In genomic region chr5:34915139-34915855, GRCh38 we compare ENCODE assay signal across 8 cellular contexts.
DNase-seq lines count a peak whose midpoint lies in the region; ATAC-seq lines count a peak whose summit lies in the region.

Gene BRIX1 (plus strand): TSS chr5:34915711. CDS start chr5:34915739, 28 bp downstream.
Gene RAD1 (minus strand): TSS chr5:34915504. CDS start chr5:34914892, 612 bp downstream.

- ATAC-seq in GM19043 (IDR thresholded peaks at IDR 0.05; ENCODE audit: low read depth, unreplicated experiment) (peak; percentile 95), HG03354 (IDR thresholded peaks at IDR 0.05; ENCODE audit: poor library complexity, severe bottlenecking, unreplicated experiment) (peak; percentile 98)

- peak; percentile 94 for DNase-seq in AG20443 (ENCODE audit: low spot score)
- DNase-seq in NCI-H446 (lab: John Stamatoyannopoulos, UW) = peak; percentile 98 to 99
- peak; percentile 86 to 91 (median 88) for DNase-seq in activated CD4-positive, CD25-positive, alpha-beta regulatory T cell (lab: John Stamatoyannopoulos, UW)
- peak; percentile 94 for DNase-seq in central memory CD4-positive, alpha-beta T cell
- DNase-seq in inferior parietal cortex (ENCODE audit: extremely low spot score) = peak; percentile 97
- DNase-seq in stimulated activated CD4-positive, alpha-beta T cell treated with anti-CD3 and anti-CD28 coated beads, Interleukin-12 subunit alpha, Interleukin-12 subunit beta, amount 100 ng/mL, for 24 hours (ENCODE audit: low read depth in 2 of 2) = peak; percentile 89 to 90

Comparison
In these comparisons a context has a peak if more than half of its experiments do, and no peak if none do; other contexts are left out.
1. Peak in every context shown above with its lines: DNase-seq and ATAC-seq.